ENCODE assay signal across 8 cellular contexts in genomic region chr2:85066874-85067351, GRCh38.
DNase-seq lines count a peak whose midpoint lies in the region; ATAC-seq and TF ChIP-seq lines count a peak whose summit lies in the region.

No MANE protein-coding gene starts in this region.

- peak overlapping the region; percentile 67 for H3K4me3 Mint-ChIP-seq in Caco-2 (ENCODE audit: unreplicated experiment)
- H3K4me3 Mint-ChIP-seq in mesothelial cell of epicardium = peak overlapping the region; percentile 48

- H3K27me3 Mint-ChIP-seq in Caco-2 (ENCODE audit: insufficient read depth, unreplicated experiment) (peaks cover 2% of the 10 kb centered on the region), mesothelial cell of epicardium (ENCODE audit: low read depth) (peaks cover 9% of the 10 kb centered on the region)

- no peak for ATAC-seq in stimulated activated naive CD8-positive, alpha-beta T cell treated with anti-CD3 and anti-CD28 coated beads, Interleukin-15, Interleukin-2, amounts not matched to agents 100 U/mL and 50 U/mL, for 24 hours
- no peak for ATAC-seq in GM18858 (IDR thresholded peaks at IDR 0.05; ENCODE audit: unreplicated experiment)

- H3K36me3 Mint-ChIP-seq in Caco-2 (ENCODE audit: insufficient read depth, unreplicated experiment) (no peaks in the 10 kb centered on the region), mesothelial cell of epicardium (no peaks in the 10 kb centered on the region)

- TF ChIP-seq CTCF in Caco-2 (IDR thresholded peaks at IDR 0.05; ENCODE audit: insufficient read depth in 1 of 2, low read depth in 1 of 2, low read length in 1 of 2, severe bottlenecking in 1 of 2, unreplicated experiment in 1 of 2) (peak; percentile 88 to 91), mesothelial cell of epicardium (IDR thresholded peaks at IDR 0.05; ENCODE audit: unreplicated experiment) (peak; percentile 88)

- peak overlapping the region; percentile 30 for H3K4me3 ChIP-seq in Caco-2 (ENCODE audit: low read depth, low read length)

- no peaks in the 10 kb centered on the region for H3K36me3 ChIP-seq in Caco-2 (ENCODE audit: control insufficient read depth, insufficient read depth, low read length)

- H3K4me1 Mint-ChIP-seq in Caco-2 (ENCODE audit: low read depth, unreplicated experiment) (no peaks in the 10 kb centered on the region), mesothelial cell of epicardium (peaks cover 21% of the 10 kb centered on the region)

- intact Hi-C loops in Caco-2 (cut with micrococcal nuclease; ENCODE audit: unreplicated experiment) = loop anchor here (1.0 to 10.0 kb wide), 5 partner anchors 65 to 485 kb away; partner anchors contain the start of genes CAPG and SH2D6

- DNase-seq in Caco-2 = peak; percentile 83 to 85
- DNase-seq in HCEC 1CT = peak; percentile 68
- peak; percentile 85 for DNase-seq in NCI-H2227 treated with DMSO at 0.1 percent for 48 hours (lab: John Stamatoyannopoulos, UW)
- peak; percentile 69 for DNase-seq in activated CD4-positive, alpha-beta T cell treated with anti-CD3 and anti-CD28 coated beads, Interleukin-2, amount 50 U/mL, for 48 hours
- DNase-seq in erythroblast (lab: John Stamatoyannopoulos, UW) = peak; percentile 72 to 76
- peak; percentile 45 to 81 for DNase-seq in mesothelial cell of epicardium (ENCODE audit: low spot score in 2 of 2, unreplicated experiment in 2 of 2)
- DNase-seq in stimulated activated naive CD8-positive, alpha-beta T cell treated with anti-CD3 and anti-CD28 coated beads, Interleukin-15, Interleukin-2, amounts not matched to agents 100 U/mL and 50 U/mL, for 24 hours = peak; percentile 63

- no peaks in the 10 kb centered on the region for H3K9me3 ChIP-seq in Caco-2

- H3K9me3 Mint-ChIP-seq in Caco-2 (ENCODE audit: unreplicated experiment) = no peaks in the 10 kb centered on the region
- peaks cover 4% of the 10 kb centered on the region for H3K9me3 Mint-ChIP-seq in mesothelial cell of epicardium

- TF ChIP-seq POLR2A in erythroblast (IDR thresholded peaks at IDR 0.05; ENCODE audit: low read length) = no peak

- H3K27ac Mint-ChIP-seq in Caco-2 (ENCODE audit: unreplicated experiment) = no peak overlapping the region
- H3K27ac Mint-ChIP-seq in mesothelial cell of epicardium = no peak overlapping the region

- H3K4me1 ChIP-seq in Caco-2 = 0 out of 2 replicates have a peak, but pooled peaks cover 5% of the 10 kb centered on the region

- no TSS peak for BruUV-seq in Caco-2 (replicated peaks; lab: Mats Ljungman, UMichigan)

- CTCF ChIA-PET in Caco-2 (lab: Charles Lee) = interaction anchor here (0.6 to 3.0 kb wide), 15 partner anchors 13 to 333 kb away, joined by 3 to 38 read pairs (median 4); partner anchors contain the start of gene TCF7L1

- POLR2A ChIA-PET in Caco-2 (lab: Charles Lee) = interaction anchor here (0.6 kb wide), 1 partner anchor 219 kb away, joined by 3 read pairs; no protein-coding TSS in a partner anchor

- no peaks in the 10 kb centered on the region for H3K27me3 ChIP-seq in Caco-2 (replicated peaks; ENCODE audit: control insufficient read depth, insufficient read depth, low read length)
